17 cellular contexts compared by ENCODE assay signal in the genomic region with DNA sequence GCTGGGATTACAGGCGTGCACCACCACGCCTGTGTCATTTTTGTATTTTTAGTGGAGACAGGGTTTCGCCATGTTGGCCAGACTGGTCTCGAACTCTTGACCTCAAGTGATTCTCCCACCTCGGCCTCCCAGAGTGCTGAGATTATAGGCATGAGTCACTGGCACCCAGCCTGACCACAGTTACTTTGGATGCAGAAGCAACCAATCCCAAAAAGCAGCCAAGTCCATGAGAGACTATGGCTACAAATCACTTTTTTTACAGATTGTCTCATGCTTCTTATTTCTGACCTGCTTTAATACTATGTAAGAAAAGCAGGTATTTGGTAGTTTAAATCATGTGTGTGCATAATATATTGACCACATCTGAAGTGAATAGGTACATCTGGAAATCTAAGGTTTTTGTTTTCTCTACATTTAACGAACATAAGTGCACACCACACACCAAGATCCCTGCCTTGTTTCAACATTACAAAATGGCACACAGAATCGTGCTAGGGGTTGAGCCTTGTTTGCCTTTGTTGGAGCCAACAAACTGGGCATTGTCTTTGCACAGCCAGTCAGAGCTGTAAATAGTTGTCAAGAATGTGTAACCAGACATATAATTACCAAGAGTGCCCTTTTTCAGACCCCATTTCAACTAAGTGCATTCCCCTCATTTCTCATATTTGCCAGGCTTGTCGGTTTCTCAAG. TPM values are rescaled to one million over a fixed set of nuclear protein-coding genes. Genes with fewer than 3 reads are reported as not detected.
DNase-seq lines count a peak whose midpoint lies in the region; TF ChIP-seq lines count a peak whose summit lies in the region.
"Had no signal": no experiment of that assay in that cellular context is flagged by ENCODE, and none has a peak within 500 bp of the region (broad histone marks: within the 10 kb centered on the region; RNA-seq: fewer than 3 reads in every experiment).

No MANE protein-coding gene starts in this region.

- 86 to 93% methylated on average over 7 of the region's 8 CpGs for WGBS in mesodermal cell (ENCODE audit: insufficient coverage in 2 of 2), 2 experiments

- no peak overlapping the region for H3K4me3 Mint-ChIP-seq in activated CD4-positive, alpha-beta memory T cell treated with anti-CD3 and anti-CD28 coated beads for 36 hours
- H3K4me3 Mint-ChIP-seq: stimulated activated naive B cell treated with anti-CD40 and anti-IgM and Interleukin-4, amounts not matched to agents 10 μg/mL and 1 μg/mL and 100 μg/mL, for 72 hours had no signal

- no peaks in the 10 kb centered on the region for H3K9me3 ChIP-seq in mesodermal cell (ENCODE audit: control insufficient read depth, low read length)
- H3K9me3 ChIP-seq in BE2C = no peaks in the 10 kb centered on the region
- H3K9me3 ChIP-seq: body of pancreas, HAP-1 had no signal

- POLR2A ChIA-PET in BJ (lab: Charles Lee) = no interaction called here
- POLR2A ChIA-PET in activated CD4-positive, alpha-beta memory T cell treated with anti-CD3 and anti-CD28 coated beads for 36 hours (lab: Charles Lee) = no interaction called here

- peak overlapping the region; percentile 23 for H3K27ac ChIP-seq in brain microvascular endothelial cell
- H3K27ac ChIP-seq in mesodermal cell (ENCODE audit: low read depth, low read length, severe bottlenecking) = peak overlapping the region; percentile 73
- H3K27ac ChIP-seq: body of pancreas had no signal

- no peak overlapping the region for H3K4me3 ChIP-seq in BJ (ENCODE audit: low read depth, low read length)
- H3K4me3 ChIP-seq in brain microvascular endothelial cell (ENCODE audit: low read depth, low read length) = no peak overlapping the region
- no peak overlapping the region for H3K4me3 ChIP-seq in mesodermal cell (ENCODE audit: extremely low read depth, insufficient read depth, low read length, poor library complexity, severe bottlenecking)
- no peak overlapping the region for H3K4me3 ChIP-seq in BE2C (ENCODE audit: low read depth, low read length)
- H3K4me3 ChIP-seq: body of pancreas, HAP-1 had no signal

- in situ Hi-C loops in brain microvascular endothelial cell (cut with HindIII; ENCODE audit: low pct_ligation_motif_present, low sequenced_read_pairs) = no loop called here

- H3K27me3 Mint-ChIP-seq in activated CD4-positive, alpha-beta memory T cell treated with anti-CD3 and anti-CD28 coated beads for 36 hours = no peaks in the 10 kb centered on the region
- H3K27me3 Mint-ChIP-seq: naive B cell; stimulated activated naive B cell treated with anti-CD40 and anti-IgM and Interleukin-4, amounts not matched to agents 10 μg/mL and 1 μg/mL and 100 μg/mL, for 72 hours had no signal

- TF ChIP-seq CTCF in BJ (IDR thresholded peaks at IDR 0.05; ENCODE audit: insufficient read depth, low read depth, low read length) (no peak), brain microvascular endothelial cell (IDR thresholded peaks at IDR 0.05; ENCODE audit: low read depth, low read length, missing control alignments) (no peak), BE2C (IDR thresholded peaks at IDR 0.05; ENCODE audit: low read depth, low read length) (no peak)

- no peaks in the 10 kb centered on the region for H3K27me3 ChIP-seq in BJ (ENCODE audit: control insufficient read depth, insufficient read depth, low read length)
- no peaks in the 10 kb centered on the region for H3K27me3 ChIP-seq in brain microvascular endothelial cell (replicated peaks)
- H3K27me3 ChIP-seq in BE2C = no peaks in the 10 kb centered on the region
- H3K27me3 ChIP-seq: body of pancreas had no signal

- H3K36me3 ChIP-seq in BJ (ENCODE audit: control insufficient read depth, insufficient read depth, low read length) (no peaks in the 10 kb centered on the region), brain microvascular endothelial cell (replicated peaks) (no peaks in the 10 kb centered on the region), mesodermal cell (ENCODE audit: control insufficient read depth, insufficient read depth, low read length) (no peaks in the 10 kb centered on the region), BE2C (no peaks in the 10 kb centered on the region)
- H3K36me3 ChIP-seq: HAP-1 had no signal

- CTCF ChIA-PET in BJ (lab: Yijun Ruan, JAX) = no interaction called here
- CTCF ChIA-PET in activated CD4-positive, alpha-beta memory T cell treated with anti-CD3 and anti-CD28 coated beads for 36 hours (lab: Charles Lee) = no interaction called here

- intact Hi-C loops in activated CD4-positive, alpha-beta memory T cell treated with anti-CD3 and anti-CD28 coated beads for 36 hours (cut with micrococcal nuclease) = no loop called here

- DNase-seq in BJ (ENCODE audit: low read depth) = peak; percentile 57
- peak; percentile 28 for DNase-seq in HuH-7 (ENCODE audit: low spot score)
- DNase-seq in brain microvascular endothelial cell = peak; percentile 88
- DNase-seq in NOMO-1 treated with DMSO at 0.1 percent for 48 hours (lab: John Stamatoyannopoulos, UW; ENCODE audit: unreplicated experiment) = no peak
- no peak for DNase-seq in BE2C
- no peak for DNase-seq in SIG-M5 treated with dmso at 0.1 percent for 504 hours (lab: John Stamatoyannopoulos, UW; ENCODE audit: unreplicated experiment)
- DNase-seq in activated CD4-positive, alpha-beta memory T cell treated with anti-CD3 and anti-CD28 coated beads for 36 hours = no peak
- DNase-seq: body of pancreas; effector memory CD4-positive, alpha-beta T cell; glutamatergic neuron; kidney; naive B cell; NCI-H1417 treated with DMSO at 0.1 percent for 48 hours; NCI-H446 treated with DMSO at 0.1 percent for 48 hours; stimulated activated naive B cell treated with anti-CD40 and anti-IgM and Interleukin-4, amounts not matched to agents 10 μg/mL and 1 μg/mL and 100 μg/mL, for 72 hours had no signal

- H3K4me1 Mint-ChIP-seq in activated CD4-positive, alpha-beta memory T cell treated with anti-CD3 and anti-CD28 coated beads for 36 hours (ENCODE audit: low read depth) = peaks cover 10% of the 10 kb centered on the region

- H3K36me3 Mint-ChIP-seq in activated CD4-positive, alpha-beta memory T cell treated with anti-CD3 and anti-CD28 coated beads for 36 hours = no peaks in the 10 kb centered on the region
- H3K36me3 Mint-ChIP-seq: naive B cell had no signal

- no peaks in the 10 kb centered on the region for H3K9me3 Mint-ChIP-seq in activated CD4-positive, alpha-beta memory T cell treated with anti-CD3 and anti-CD28 coated beads for 36 hours

- H3K4me1 ChIP-seq in mesodermal cell (ENCODE audit: control insufficient read depth, insufficient read depth, low read length, poor library complexity, severe bottlenecking) = no peaks in the 10 kb centered on the region
- H3K4me1 ChIP-seq in BE2C = no peaks in the 10 kb centered on the region
- H3K4me1 ChIP-seq: body of pancreas, HAP-1 had no signal

- H3K27ac Mint-ChIP-seq in activated CD4-positive, alpha-beta memory T cell treated with anti-CD3 and anti-CD28 coated beads for 36 hours = no peak overlapping the region
- H3K27ac Mint-ChIP-seq: stimulated activated naive B cell treated with anti-CD40 and anti-IgM and Interleukin-4, amounts not matched to agents 10 μg/mL and 1 μg/mL and 100 μg/mL, for 72 hours had no signal

RNA-seq across cellular contexts. Expression of a gene that starts 18.3 kb away (rescaled TPM):
- polyA plus RNA-seq in BJ (2011; rRNA removed) = 53.5 and 73.4 TPM in 2 replicates
- polyA minus RNA-seq in BJ (2011; rRNA and poly(A)+ RNA removed) = 106 and 114 TPM in 2 replicates
- polyA plus RNA-seq in mesodermal cell (2013, experiment 1 of 2) = 163 TPM
- 152 TPM for polyA plus RNA-seq in mesodermal cell (2013, experiment 2 of 2)
- polyA plus RNA-seq in BE2C (2012; ENCODE audit: insufficient read depth, insufficient read length, low read depth) = 31.0 TPM
- total RNA-seq in activated CD4-positive, alpha-beta memory T cell treated with anti-CD3 and anti-CD28 coated beads for 36 hours = 10 to 100 TPM; 42.1 to 43.4 TPM

Comparison
In these comparisons a context has a peak if more than half of its experiments do, and no peak if none do; other contexts are left out.
1. DNase-seq: peak in BJ (single experiment), HuH-7 (single experiment) and brain microvascular endothelial cell (single experiment); none in NOMO-1 treated with DMSO at 0.1 percent for 48 hours (single experiment), BE2C (single experiment), SIG-M5 treated with dmso at 0.1 percent for 504 hours (single experiment) and activated CD4-positive, alpha-beta memory T cell treated with anti-CD3 and anti-CD28 coated beads for 36 hours (single experiment).